In the genomic region with DNA sequence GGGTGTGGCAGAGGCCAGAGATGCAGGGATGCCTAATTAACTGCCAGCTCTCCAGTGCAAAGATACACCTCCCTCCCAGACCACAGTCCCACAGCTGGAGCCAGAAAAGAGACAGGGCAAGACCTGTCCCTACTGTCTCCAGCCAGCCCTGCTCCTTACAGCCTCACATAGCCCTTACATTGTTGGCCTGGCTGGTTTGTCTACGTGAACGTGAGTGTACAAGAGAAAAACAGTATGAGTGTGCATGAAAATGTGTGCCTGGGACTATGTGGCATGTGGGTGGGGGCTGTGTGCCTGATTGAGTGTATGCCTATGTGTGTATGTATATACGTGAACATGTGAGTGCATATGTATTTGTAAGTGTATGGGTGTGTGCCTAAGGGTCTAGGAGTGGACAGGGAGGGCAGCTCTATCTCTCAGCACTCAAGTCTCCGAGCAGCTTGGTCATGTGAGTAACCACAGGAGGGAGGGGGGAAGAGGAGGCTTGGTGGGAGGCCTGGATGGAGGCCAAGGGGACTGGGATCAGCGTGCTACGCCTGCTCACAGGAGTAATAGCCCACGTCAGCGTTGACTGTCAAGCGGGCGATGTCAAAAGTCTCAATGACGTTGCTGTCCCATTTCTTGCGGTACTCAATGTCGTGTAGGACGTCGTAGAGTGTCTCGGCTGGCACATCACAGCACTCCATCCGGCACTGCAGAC, we compare ENCODE assay signal across 1 cellular context.
TF ChIP-seq lines count a peak whose summit lies in the region.

No MANE protein-coding gene starts in this region.

TF ChIP-seq in K562, 482 proteins besides CTCF, POLR2A, EP300 and RAD21 (continued from another document and continues in another):
- TF ChIP-seq, protein P1, sequence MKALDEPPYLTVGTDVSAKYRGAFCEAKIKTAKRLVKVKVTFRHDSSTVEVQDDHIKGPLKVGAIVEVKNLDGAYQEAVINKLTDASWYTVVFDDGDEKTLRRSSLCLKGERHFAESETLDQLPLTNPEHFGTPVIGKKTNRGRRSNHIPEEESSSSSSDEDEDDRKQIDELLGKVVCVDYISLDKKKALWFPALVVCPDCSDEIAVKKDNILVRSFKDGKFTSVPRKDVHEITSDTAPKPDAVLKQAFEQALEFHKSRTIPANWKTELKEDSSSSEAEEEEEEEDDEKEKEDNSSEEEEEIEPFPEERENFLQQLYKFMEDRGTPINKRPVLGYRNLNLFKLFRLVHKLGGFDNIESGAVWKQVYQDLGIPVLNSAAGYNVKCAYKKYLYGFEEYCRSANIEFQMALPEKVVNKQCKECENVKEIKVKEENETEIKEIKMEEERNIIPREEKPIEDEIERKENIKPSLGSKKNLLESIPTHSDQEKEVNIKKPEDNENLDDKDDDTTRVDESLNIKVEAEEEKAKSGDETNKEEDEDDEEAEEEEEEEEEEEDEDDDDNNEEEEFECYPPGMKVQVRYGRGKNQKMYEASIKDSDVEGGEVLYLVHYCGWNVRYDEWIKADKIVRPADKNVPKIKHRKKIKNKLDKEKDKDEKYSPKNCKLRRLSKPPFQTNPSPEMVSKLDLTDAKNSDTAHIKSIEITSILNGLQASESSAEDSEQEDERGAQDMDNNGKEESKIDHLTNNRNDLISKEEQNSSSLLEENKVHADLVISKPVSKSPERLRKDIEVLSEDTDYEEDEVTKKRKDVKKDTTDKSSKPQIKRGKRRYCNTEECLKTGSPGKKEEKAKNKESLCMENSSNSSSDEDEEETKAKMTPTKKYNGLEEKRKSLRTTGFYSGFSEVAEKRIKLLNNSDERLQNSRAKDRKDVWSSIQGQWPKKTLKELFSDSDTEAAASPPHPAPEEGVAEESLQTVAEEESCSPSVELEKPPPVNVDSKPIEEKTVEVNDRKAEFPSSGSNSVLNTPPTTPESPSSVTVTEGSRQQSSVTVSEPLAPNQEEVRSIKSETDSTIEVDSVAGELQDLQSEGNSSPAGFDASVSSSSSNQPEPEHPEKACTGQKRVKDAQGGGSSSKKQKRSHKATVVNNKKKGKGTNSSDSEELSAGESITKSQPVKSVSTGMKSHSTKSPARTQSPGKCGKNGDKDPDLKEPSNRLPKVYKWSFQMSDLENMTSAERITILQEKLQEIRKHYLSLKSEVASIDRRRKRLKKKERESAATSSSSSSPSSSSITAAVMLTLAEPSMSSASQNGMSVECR (CRISPR knock-in tag; IDR thresholded peaks at IDR 0.05) = peak; percentile 51
- TF ChIP-seq HDAC2 (IDR thresholded peaks at IDR 0.05) = 0 out of 2 replicates have a peak, but pooled peaks have one; percentile 25
- TF ChIP-seq WHSC1 (IDR thresholded peaks at IDR 0.05; ENCODE audit: low read length) = peak; percentile 20
- TF ChIP-seq GABPB1 (CRISPR knock-in tag; IDR thresholded peaks at IDR 0.05) = peak; percentile 20
- peak; percentile 9; the same call in 1 of the 2 replicates for TF ChIP-seq ZBTB33 (CRISPR knock-in tag; IDR thresholded peaks at IDR 0.05)
- TF ChIP-seq XRCC4 (IDR thresholded peaks at IDR 0.05; ENCODE audit: extremely low read depth, insufficient read depth, insufficient read length) = no peak
- TF ChIP-seq HDAC1 (IDR thresholded peaks at IDR 0.05) = peak in 1 of 2 experiments; percentile 45; a peak in 1 of 4 replicates
- no peak; the same call in 1 of the 2 replicates for TF ChIP-seq ZBTB7A (IDR thresholded peaks at IDR 0.05; ENCODE audit: borderline replicate concordance, control insufficient read depth, low read depth, low read length)
- 0 out of 2 replicates have a peak, but pooled peaks have one; percentile 49 for TF ChIP-seq KHSRP (IDR thresholded peaks at IDR 0.05)
- no peak for TF ChIP-seq SAFB (IDR thresholded peaks at IDR 0.05; ENCODE audit: borderline replicate concordance, low read depth, low read length)
- TF ChIP-seq HDAC8 (tag; IDR thresholded peaks at IDR 0.05) = 0 out of 2 replicates have a peak, but pooled peaks have one; percentile 26
- TF ChIP-seq ZNF239 (CRISPR knock-in tag; IDR thresholded peaks at IDR 0.05) = 0 out of 2 replicates have a peak, but pooled peaks have one; percentile 21
- TF ChIP-seq ELF1 (tag; IDR thresholded peaks at IDR 0.05) = no peak
- peak; percentile 42; the same call in 1 of the 2 replicates for TF ChIP-seq MYC (IDR thresholded peaks at IDR 0.05; ENCODE audit: low read depth, low read length)
- no peak; the same call in 1 of the 2 replicates for TF ChIP-seq MYC (CRISPR knock-in tag; IDR thresholded peaks at IDR 0.05; ENCODE audit: borderline replicate concordance, low read depth)
- TF ChIP-seq, protein P2, sequence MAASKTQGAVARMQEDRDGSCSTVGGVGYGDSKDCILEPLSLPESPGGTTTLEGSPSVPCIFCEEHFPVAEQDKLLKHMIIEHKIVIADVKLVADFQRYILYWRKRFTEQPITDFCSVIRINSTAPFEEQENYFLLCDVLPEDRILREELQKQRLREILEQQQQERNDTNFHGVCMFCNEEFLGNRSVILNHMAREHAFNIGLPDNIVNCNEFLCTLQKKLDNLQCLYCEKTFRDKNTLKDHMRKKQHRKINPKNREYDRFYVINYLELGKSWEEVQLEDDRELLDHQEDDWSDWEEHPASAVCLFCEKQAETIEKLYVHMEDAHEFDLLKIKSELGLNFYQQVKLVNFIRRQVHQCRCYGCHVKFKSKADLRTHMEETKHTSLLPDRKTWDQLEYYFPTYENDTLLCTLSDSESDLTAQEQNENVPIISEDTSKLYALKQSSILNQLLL (CRISPR knock-in tag; IDR thresholded peaks at IDR 0.05; ENCODE audit: borderline replicate concordance) = no peak
- no peak for TF ChIP-seq TCF15 (CRISPR knock-in tag; IDR thresholded peaks at IDR 0.05)
- TF ChIP-seq, protein P3, sequence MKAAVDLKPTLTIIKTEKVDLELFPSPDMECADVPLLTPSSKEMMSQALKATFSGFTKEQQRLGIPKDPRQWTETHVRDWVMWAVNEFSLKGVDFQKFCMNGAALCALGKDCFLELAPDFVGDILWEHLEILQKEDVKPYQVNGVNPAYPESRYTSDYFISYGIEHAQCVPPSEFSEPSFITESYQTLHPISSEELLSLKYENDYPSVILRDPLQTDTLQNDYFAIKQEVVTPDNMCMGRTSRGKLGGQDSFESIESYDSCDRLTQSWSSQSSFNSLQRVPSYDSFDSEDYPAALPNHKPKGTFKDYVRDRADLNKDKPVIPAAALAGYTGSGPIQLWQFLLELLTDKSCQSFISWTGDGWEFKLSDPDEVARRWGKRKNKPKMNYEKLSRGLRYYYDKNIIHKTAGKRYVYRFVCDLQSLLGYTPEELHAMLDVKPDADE (conservative IDR thresholded peaks at IDR 0.05; ENCODE audit: control insufficient read depth, low read depth, low read length) = no peak
- TF ChIP-seq EHMT2 (IDR thresholded peaks at IDR 0.05) = 0 out of 2 replicates have a peak, but pooled peaks have one; percentile 10
- no peak for TF ChIP-seq SNAPC5 (CRISPR knock-in tag; IDR thresholded peaks at IDR 0.05)
- TF ChIP-seq, protein P4, sequence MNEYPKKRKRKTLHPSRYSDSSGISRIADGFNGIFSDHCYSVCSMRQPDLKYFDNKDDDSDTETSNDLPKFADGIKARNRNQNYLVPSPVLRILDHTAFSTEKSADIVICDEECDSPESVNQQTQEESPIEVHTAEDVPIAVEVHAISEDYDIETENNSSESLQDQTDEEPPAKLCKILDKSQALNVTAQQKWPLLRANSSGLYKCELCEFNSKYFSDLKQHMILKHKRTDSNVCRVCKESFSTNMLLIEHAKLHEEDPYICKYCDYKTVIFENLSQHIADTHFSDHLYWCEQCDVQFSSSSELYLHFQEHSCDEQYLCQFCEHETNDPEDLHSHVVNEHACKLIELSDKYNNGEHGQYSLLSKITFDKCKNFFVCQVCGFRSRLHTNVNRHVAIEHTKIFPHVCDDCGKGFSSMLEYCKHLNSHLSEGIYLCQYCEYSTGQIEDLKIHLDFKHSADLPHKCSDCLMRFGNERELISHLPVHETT (CRISPR knock-in tag; conservative IDR thresholded peaks at IDR 0.05 in 1 of 2, IDR thresholded peaks at IDR 0.05 in 1 of 2) = peak in 1 of 2 experiments; percentile 28; a peak in 1 of 4 replicates
- TF ChIP-seq NCOA6 (IDR thresholded peaks at IDR 0.05) = no peak
- no peak; the same call in 1 of the 2 replicates for TF ChIP-seq KLF6 (CRISPR knock-in tag; IDR thresholded peaks at IDR 0.05; ENCODE audit: borderline replicate concordance)
- peak; percentile 44; the same call in 1 of the 2 replicates for TF ChIP-seq ATF1 (CRISPR knock-in tag; IDR thresholded peaks at IDR 0.05)
- TF ChIP-seq ATF1 (tag; IDR thresholded peaks at IDR 0.05) = peak; percentile 94
- TF ChIP-seq RFX1 (IDR thresholded peaks at IDR 0.05) = no peak
- TF ChIP-seq MAX (CRISPR knock-in tag; IDR thresholded peaks at IDR 0.05) = peak; percentile 76; the same call in 1 of the 2 replicates
- TF ChIP-seq RBM34 (IDR thresholded peaks at IDR 0.05; ENCODE audit: borderline replicate concordance, insufficient read depth, low read length) = no peak
- TF ChIP-seq NFIC (IDR thresholded peaks at IDR 0.05) = peak; percentile 96
- TF ChIP-seq ZNF384 (IDR thresholded peaks at IDR 0.05; ENCODE audit: low read depth, low read length) = no peak
- peak; percentile 86; the same call in 1 of the 2 replicates for TF ChIP-seq ZNF175 (CRISPR knock-in tag; IDR thresholded peaks at IDR 0.05; ENCODE audit: low read depth)
- TF ChIP-seq CTBP1 (IDR thresholded peaks at IDR 0.05; ENCODE audit: borderline replicate concordance) = peak; percentile 71; the same call in 1 of the 2 replicates
- no peak for TF ChIP-seq ZSCAN29 (IDR thresholded peaks at IDR 0.05)
- peak; percentile 49; the same call in 1 of the 2 replicates for TF ChIP-seq GATA2 (CRISPR knock-in tag; IDR thresholded peaks at IDR 0.05)
- no peak for TF ChIP-seq CHD1 (IDR thresholded peaks at IDR 0.05; ENCODE audit: low read length)
- TF ChIP-seq BHLHE40 (IDR thresholded peaks at IDR 0.05; ENCODE audit: low read length) = peak; percentile 96
- no peak for TF ChIP-seq HNRNPK (IDR thresholded peaks at IDR 0.05; ENCODE audit: low read depth, low read length, poor library complexity, severe bottlenecking)
- TF ChIP-seq SMAD4 (CRISPR knock-in tag; conservative IDR thresholded peaks at IDR 0.05) = 0 out of 2 replicates have a peak, but pooled peaks have one; percentile 33
- peak; percentile 64 for TF ChIP-seq ATF7 (IDR thresholded peaks at IDR 0.05)
- TF ChIP-seq, protein P5, sequence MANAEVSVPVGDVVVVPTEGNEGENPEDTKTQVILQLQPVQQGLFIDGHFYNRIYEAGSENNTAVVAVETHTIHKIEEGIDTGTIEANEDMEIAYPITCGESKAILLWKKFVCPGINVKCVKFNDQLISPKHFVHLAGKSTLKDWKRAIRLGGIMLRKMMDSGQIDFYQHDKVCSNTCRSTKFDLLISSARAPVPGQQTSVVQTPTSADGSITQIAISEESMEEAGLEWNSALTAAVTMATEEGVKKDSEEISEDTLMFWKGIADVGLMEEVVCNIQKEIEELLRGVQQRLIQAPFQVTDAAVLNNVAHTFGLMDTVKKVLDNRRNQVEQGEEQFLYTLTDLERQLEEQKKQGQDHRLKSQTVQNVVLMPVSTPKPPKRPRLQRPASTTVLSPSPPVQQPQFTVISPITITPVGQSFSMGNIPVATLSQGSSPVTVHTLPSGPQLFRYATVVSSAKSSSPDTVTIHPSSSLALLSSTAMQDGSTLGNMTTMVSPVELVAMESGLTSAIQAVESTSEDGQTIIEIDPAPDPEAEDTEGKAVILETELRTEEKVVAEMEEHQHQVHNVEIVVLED (CRISPR knock-in tag; IDR thresholded peaks at IDR 0.05) = 0 out of 2 replicates have a peak, but pooled peaks have one; percentile 28
- TF ChIP-seq SP1 (CRISPR knock-in tag; IDR thresholded peaks at IDR 0.05) = peak; percentile 52; the same call in 1 of the 2 replicates
- TF ChIP-seq CREM (IDR thresholded peaks at IDR 0.05; ENCODE audit: low read depth) = peak; percentile 98
- TF ChIP-seq, protein P6, sequence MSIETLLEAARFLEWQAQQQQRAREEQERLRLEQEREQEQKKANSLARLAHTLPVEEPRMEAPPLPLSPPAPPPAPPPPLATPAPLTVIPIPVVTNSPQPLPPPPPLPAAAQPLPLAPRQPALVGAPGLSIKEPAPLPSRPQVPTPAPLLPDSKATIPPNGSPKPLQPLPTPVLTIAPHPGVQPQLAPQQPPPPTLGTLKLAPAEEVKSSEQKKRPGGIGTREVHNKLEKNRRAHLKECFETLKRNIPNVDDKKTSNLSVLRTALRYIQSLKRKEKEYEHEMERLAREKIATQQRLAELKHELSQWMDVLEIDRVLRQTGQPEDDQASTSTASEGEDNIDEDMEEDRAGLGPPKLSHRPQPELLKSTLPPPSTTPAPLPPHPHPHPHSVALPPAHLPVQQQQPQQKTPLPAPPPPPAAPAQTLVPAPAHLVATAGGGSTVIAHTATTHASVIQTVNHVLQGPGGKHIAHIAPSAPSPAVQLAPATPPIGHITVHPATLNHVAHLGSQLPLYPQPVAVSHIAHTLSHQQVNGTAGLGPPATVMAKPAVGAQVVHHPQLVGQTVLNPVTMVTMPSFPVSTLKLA (conservative IDR thresholded peaks at IDR 0.05) = peak; percentile 32 to 78; a peak in 3 of 4 replicates
- TF ChIP-seq RCOR1 (IDR thresholded peaks at IDR 0.05; ENCODE audit: borderline replicate concordance in 1 of 2, low read depth in 2 of 2, low read length in 2 of 2) = peak in 1 of 2 experiments; percentile 69; a peak in 1 of 4 replicates
